Comparison of ENCODE assay signal across 8 cellular contexts in the genomic region with DNA sequence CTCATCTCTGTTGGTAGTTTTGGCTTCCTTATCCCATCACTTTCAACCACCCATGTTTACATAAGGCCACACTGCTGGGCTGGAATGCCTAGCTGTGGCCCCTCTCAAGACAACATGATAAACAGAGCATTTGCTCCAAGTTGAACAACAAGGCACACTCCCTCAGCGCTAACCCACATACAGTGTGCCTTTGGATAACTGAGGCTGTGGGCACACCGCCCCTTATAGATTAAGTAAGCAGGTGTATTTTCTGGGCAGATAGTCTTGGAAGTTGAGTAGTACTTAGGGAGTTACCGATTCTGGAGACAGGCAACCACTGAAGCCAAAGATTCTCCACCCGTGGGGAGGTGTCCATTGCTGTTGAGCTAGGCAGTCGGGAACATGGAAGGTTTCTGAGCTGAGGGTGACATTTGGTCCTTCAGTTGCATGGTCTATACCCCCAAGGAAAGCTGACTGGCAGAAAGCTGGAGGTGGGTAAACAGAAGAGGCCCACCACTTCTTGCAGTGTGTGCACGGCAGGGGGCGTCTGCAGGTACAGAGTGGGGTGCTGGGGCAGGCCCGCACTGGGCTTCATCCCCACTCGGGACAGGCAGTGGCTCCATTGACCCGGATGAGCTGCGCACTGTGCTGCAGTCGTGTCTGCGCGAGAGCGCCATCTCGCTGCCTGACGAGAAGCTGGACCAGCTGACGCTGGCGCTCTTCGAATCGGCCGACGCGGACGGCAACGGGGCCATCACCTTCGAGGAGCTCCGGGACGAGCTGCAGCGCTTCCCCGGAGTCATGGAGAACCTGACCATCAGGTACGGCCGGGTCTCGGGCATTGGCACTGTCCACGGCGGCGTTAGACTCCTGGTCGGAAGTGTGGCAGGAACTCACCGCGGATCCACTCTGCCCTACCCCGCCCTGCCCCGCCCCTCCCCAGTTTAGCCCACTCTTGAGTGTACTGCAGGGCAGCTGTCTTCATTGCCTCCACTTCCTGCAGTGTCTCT. TPM values are rescaled to one million over a fixed set of nuclear protein-coding genes. Genes with fewer than 3 reads are reported as not detected.
DNase-seq lines count a peak whose midpoint lies in the region; ATAC-seq and TF ChIP-seq lines count a peak whose summit lies in the region.

No MANE protein-coding gene starts in this region.

- DNase-seq in GM06990 (ENCODE audit: extremely low read depth, insufficient read length) (peak; percentile 20), NCI-H526 treated with DMSO at 0.1 percent for 48 hours (lab: John Stamatoyannopoulos, UW) (peak; percentile 55), heart right ventricle (peak; percentile 19 to 52), retina (peak; percentile 76), NK-92 (lab: John Stamatoyannopoulos, UW; ENCODE audit: unreplicated experiment) (no peak), DMS153 treated with DMSO at 0.1 percent for 48 hours (lab: John Stamatoyannopoulos, UW; ENCODE audit: unreplicated experiment) (no peak), DMS153 (lab: John Stamatoyannopoulos, UW) (no peak)
- DNase-seq in activated naive CD4-positive, alpha-beta T cell treated with anti-CD3 and anti-CD28 coated beads, Interleukin-2, amount 50 U/mL, for 72 hours (ENCODE audit: low spot score in 2 of 2), result peak in 1 of 2 donors; percentile 41

- H3K9me3 Mint-ChIP-seq in activated naive CD4-positive, alpha-beta T cell treated with anti-CD3 and anti-CD28 coated beads, Interleukin-2, amount 50 U/mL, for 72 hours, result no peaks in the 10 kb centered on the region

- H3K27me3 ChIP-seq in GM06990 (replicated peaks; ENCODE audit: control insufficient read depth, insufficient read depth, low read length), result no peaks in the 10 kb centered on the region; the same call in none of the 2 replicates
- peaks cover 0 to 42% (median 28%) of the 10 kb centered on the region in 7 donors for H3K27me3 ChIP-seq in heart right ventricle

- peak; percentile 56 to 73 for ATAC-seq in activated naive CD4-positive, alpha-beta T cell treated with anti-CD3 and anti-CD28 coated beads, Interleukin-2, amount 50 U/mL, for 72 hours
- ATAC-seq in heart right ventricle, result peak; percentile 55 to 84 (median 78)

- H3K36me3 Mint-ChIP-seq in activated naive CD4-positive, alpha-beta T cell treated with anti-CD3 and anti-CD28 coated beads, Interleukin-2, amount 50 U/mL, for 72 hours, result no peaks in the 10 kb centered on the region

- intact Hi-C loops in heart right ventricle (cut with DNase I), result no loop called here

- no peak overlapping the region for H3K4me3 ChIP-seq in GM06990 (replicated peaks; ENCODE audit: low read depth, low read length)
- peak overlapping the region in 8 of 10 donors; percentile 18 to 42 (median 32) for H3K4me3 ChIP-seq in heart right ventricle

- peak; percentile 26 for TF ChIP-seq CTCF in GM06990 (IDR thresholded peaks at IDR 0.05; ENCODE audit: insufficient read depth, low read length, poor library complexity, severe bottlenecking)
- TF ChIP-seq CTCF in heart right ventricle (IDR thresholded peaks at IDR 0.05), result peak in 8 of 9 donors; percentile 23 to 70 (median 56)

- H3K9me3 ChIP-seq in heart right ventricle, result no peaks in the 10 kb centered on the region

- H3K27ac Mint-ChIP-seq in activated naive CD4-positive, alpha-beta T cell treated with anti-CD3 and anti-CD28 coated beads, Interleukin-2, amount 50 U/mL, for 72 hours, result no peak overlapping the region

- H3K36me3 ChIP-seq in GM06990 (ENCODE audit: control insufficient read depth, insufficient read depth, low read length) (no peaks in the 10 kb centered on the region), heart right ventricle (no peaks in the 10 kb centered on the region)

- H3K27ac ChIP-seq in heart right ventricle, result no peak overlapping the region

- peaks cover 0 to 10% (median 0%) of the 10 kb centered on the region in 9 donors for H3K4me1 ChIP-seq in heart right ventricle

- WGBS in heart right ventricle, 2 donors, result 13 to 14% methylated on average over 42 of the region's 42 CpGs

RNA-seq across cellular contexts. Expression of a gene that starts 16.8 kb away (rescaled TPM):
- under 1 TPM in 1 of 2 donors, not detected in 1; 0.23 TPM for total RNA-seq in activated naive CD4-positive, alpha-beta T cell treated with anti-CD3 and anti-CD28 coated beads, Interleukin-2, amount 50 U/mL, for 72 hours
- under 1 TPM in 6 of 10 donors, not detected in 4; 0.06 to 0.30 (median 0.18) TPM for total RNA-seq in heart right ventricle
- polyA plus RNA-seq in heart right ventricle, result under 1 TPM; 0.06 to 0.37 TPM

Comparison
In these comparisons a context has a peak if more than half of its experiments do, and no peak if none do; other contexts are left out.
1. DNase-seq: peak in GM06990 (single experiment), NCI-H526 treated with DMSO at 0.1 percent for 48 hours (single experiment), heart right ventricle (2 of 2) and retina (single experiment); none in NK-92 (single experiment), DMS153 treated with DMSO at 0.1 percent for 48 hours (single experiment) and DMS153 (single experiment).